Comparison of ENCODE assay signal across 8 cellular contexts in the genomic region with DNA sequence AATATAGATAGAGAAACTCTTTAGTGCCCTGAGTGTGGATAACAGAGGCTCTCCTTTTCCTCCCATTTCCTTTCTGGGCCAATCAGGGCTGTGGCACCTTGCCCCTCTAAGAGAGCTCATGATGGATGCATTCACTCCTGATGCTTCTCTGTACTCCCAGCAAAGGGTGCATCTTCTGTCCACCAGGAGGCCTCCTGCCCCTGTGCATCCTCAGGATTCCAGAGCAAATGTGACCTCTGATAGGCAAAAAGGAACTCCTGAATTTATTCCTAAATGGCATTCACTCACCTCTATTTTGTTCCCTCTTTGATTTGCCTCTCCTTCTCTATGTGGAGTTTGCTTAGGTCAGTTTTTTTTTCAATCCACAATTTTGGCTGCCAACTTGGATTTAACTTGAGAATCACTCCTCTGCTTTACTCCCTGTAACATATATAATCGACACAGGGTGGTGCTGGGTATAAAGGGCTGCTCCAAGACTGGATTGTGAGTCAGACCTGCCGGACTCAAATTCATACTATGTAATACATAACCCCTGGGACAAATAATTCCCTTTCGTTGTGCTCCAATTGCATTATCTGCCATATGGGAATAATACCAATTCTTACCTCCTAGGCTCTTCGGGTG.
DNase-seq lines count a peak whose midpoint lies in the region; ATAC-seq and TF ChIP-seq lines count a peak whose summit lies in the region.

No MANE protein-coding gene starts in this region.

- peak; percentile 0 for DNase-seq in SKM-1 treated with dmso at 0.1 percent for 144 hours (lab: John Stamatoyannopoulos, UW; ENCODE audit: unreplicated experiment)
- DNase-seq in SKM-1 (lab: John Stamatoyannopoulos, UW; ENCODE audit: unreplicated experiment) = no peak
- no peak for DNase-seq in astrocyte of the cerebellum (ENCODE audit: low read depth)
- peak; percentile 17 for DNase-seq in midbrain (lab: John Stamatoyannopoulos, UW)
- DNase-seq in GF-D8 (lab: John Stamatoyannopoulos, UW) = no peak

- H3K4me3 ChIP-seq in astrocyte of the cerebellum (ENCODE audit: low read depth, low read length) = no peak overlapping the region

- ATAC-seq in GM21367 (IDR thresholded peaks at IDR 0.05; ENCODE audit: unreplicated experiment) (no peak), GM18867 (IDR thresholded peaks at IDR 0.05; ENCODE audit: unreplicated experiment) (no peak)

- in situ Hi-C loops in astrocyte of the cerebellum (cut with HindIII; ENCODE audit: low sequenced_read_pairs) = no loop called here

- peak; percentile 48; the same call in 1 of the 2 replicates for TF ChIP-seq CTCF in LNCAP (IDR thresholded peaks at IDR 0.05)
- TF ChIP-seq CTCF in astrocyte of the cerebellum (IDR thresholded peaks at IDR 0.05; ENCODE audit: low read depth, low read length, missing control alignments) = peak; percentile 45

Comparison
In these comparisons a context has a peak if more than half of its experiments do, and no peak if none do; other contexts are left out.
1. DNase-seq: peak in SKM-1 treated with dmso at 0.1 percent for 144 hours (single experiment) and midbrain (single experiment); none in SKM-1 (single experiment), astrocyte of the cerebellum (single experiment) and GF-D8 (single experiment).